In the genomic region with DNA sequence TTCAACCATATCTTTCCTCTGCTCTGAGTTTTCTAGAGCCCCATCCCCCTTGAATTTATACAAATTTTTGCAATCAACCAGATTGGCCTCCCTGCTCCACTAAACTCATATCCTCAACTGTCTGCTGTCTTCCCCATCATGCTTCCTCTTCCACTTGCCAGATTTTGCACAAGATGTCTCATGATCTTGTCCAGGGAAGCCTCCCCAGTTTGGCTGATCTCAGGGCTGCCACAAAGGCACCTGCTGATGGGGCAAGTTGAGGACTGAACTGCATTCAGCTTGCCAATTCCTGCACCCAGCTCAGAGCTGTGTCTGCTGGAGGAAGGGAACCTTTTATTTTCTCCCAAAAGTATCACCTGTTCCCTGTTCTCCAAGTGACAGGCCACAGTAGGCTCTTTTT, we compare ENCODE assay signal across 23 cellular contexts. TPM values are rescaled to one million over a fixed set of nuclear protein-coding genes. Genes with fewer than 3 reads are reported as not detected.
DNase-seq lines count a peak whose midpoint lies in the region; ATAC-seq, FAIRE-seq and TF ChIP-seq lines count a peak whose summit lies in the region.
"Had no signal": no experiment of that assay in that cellular context is flagged by ENCODE, and none has a peak within 500 bp of the region (broad histone marks: within the 10 kb centered on the region; RNA-seq: fewer than 3 reads in every experiment).

No MANE protein-coding gene starts in this region.

- peak overlapping the region; percentile 7 for H3K4me3 Mint-ChIP-seq in T-helper 17 cell

- TF ChIP-seq POLR2A in right lobe of liver (IDR thresholded peaks at IDR 0.05): no peak
- no peak for TF ChIP-seq POLR2A in HepG2 (IDR thresholded peaks at IDR 0.05; ENCODE audit: insufficient read depth in 1 of 2, low read depth in 2 of 2, low read length in 2 of 2)
- no peak for TF ChIP-seq POLR2A in GM12891 (IDR thresholded peaks at IDR 0.05; ENCODE audit: low read depth, low read length)

- H3K4me1 ChIP-seq in right lobe of liver (no peaks in the 10 kb centered on the region), HepG2 (ENCODE audit: insufficient read depth, low read length) (peaks cover 71% of the 10 kb centered on the region)

- no TSS peak for BruUV-seq in HepG2 (replicated peaks; lab: Mats Ljungman, UMichigan)

- intact Hi-C loops in right lobe of liver (cut with DNase I) (no loop called here), HepG2 (cut with micrococcal nuclease; ENCODE audit: unreplicated experiment) (loop anchor here (5.0 kb wide), 1 partner anchor 140 kb away; no protein-coding TSS in a partner anchor)

- DNase-seq in right lobe of liver (no peak), HepG2 (ENCODE audit: low spot score) (no peak), T-helper 17 cell (no peak), medulla oblongata (ENCODE audit: extremely low spot score) (peak; percentile 24), GM12891 (ENCODE audit: insufficient read length, low spot score) (no peak)
- DNase-seq in stimulated activated CD4-positive, alpha-beta T cell treated with anti-CD3 and anti-CD28 coated beads, Interleukin-1b, Interleukin-23, amount 100 ng/mL, for 48 hours: no peak
- DNase-seq: ACHN; C1 segment of cervical spinal cord; DMS79; H7; IMR-90; NCI-H1092 treated with DMSO at 0.1 percent for 48 hours; NCI-H146; NCI-H2081 treated with DMSO at 0.1 percent for 48 hours; NCI-H446 treated with DMSO at 0.1 percent for 48 hours; NCI-H748 treated with DMSO at 0.1 percent for 48 hours; NK-92 treated with Interleukin-12 subunit alpha and Interleukin-12 subunit beta, amount 100 ng/mL, for 24 hours; PC-3 had no signal

- TF ChIP-seq CTCF in right lobe of liver (IDR thresholded peaks at IDR 0.05): no peak
- TF ChIP-seq CTCF in HepG2 (CRISPR knock-in tag; IDR thresholded peaks at IDR 0.05): no peak

- no peak for TF ChIP-seq RAD21 in HepG2 (CRISPR knock-in tag; IDR thresholded peaks at IDR 0.05)

- H3K4me3 ChIP-seq in right lobe of liver (no peak overlapping the region), HepG2 (replicated peaks in 1 of 3; ENCODE audit: insufficient read depth in 1 of 3, low read depth in 2 of 3, low read length in 3 of 3) (no peak overlapping the region)

- H3K9me3 ChIP-seq in right lobe of liver (no peaks in the 10 kb centered on the region), HepG2 (ENCODE audit: low read length) (no peaks in the 10 kb centered on the region), T-helper 17 cell (ENCODE audit: control insufficient read depth, low read length, poor library complexity, severe bottlenecking) (no peaks in the 10 kb centered on the region)

- peaks cover 19% of the 10 kb centered on the region for H3K36me3 Mint-ChIP-seq in T-helper 17 cell (ENCODE audit: low read depth)

- no peak overlapping the region for H2AFZ ChIP-seq in HepG2 (ENCODE audit: low read length)

- no peaks in the 10 kb centered on the region for H3K36me3 ChIP-seq in right lobe of liver
- H3K36me3 ChIP-seq in HepG2 (replicated peaks in 1 of 2; ENCODE audit: control insufficient read depth in 1 of 2, insufficient read depth in 2 of 2, low read length in 2 of 2): no peaks in the 10 kb centered on the region

- POLR2A ChIA-PET in HepG2 (lab: Yijun Ruan, JAX): interaction anchor here (1.1 to 1.8 kb wide), 2 partner anchors 10 to 31 kb away, joined by 4 to 8 read pairs; no protein-coding TSS in a partner anchor

- peaks cover 4% of the 10 kb centered on the region for H3K4me1 Mint-ChIP-seq in T-helper 17 cell

- no peak for FAIRE-seq in HepG2 (lab: Jason Lieb, UNC)
- FAIRE-seq in GM12891 (lab: Jason Lieb, UNC): no peak

- H3K27me3 Mint-ChIP-seq in T-helper 17 cell: peaks cover 88% of the 10 kb centered on the region

- no peak overlapping the region for H3K27ac Mint-ChIP-seq in T-helper 17 cell

- H3K79me2 ChIP-seq in HepG2 (ENCODE audit: insufficient read depth, low read length): no peaks in the 10 kb centered on the region

- peak in 3 of 4 donors; percentile 25 to 42 (median 29) for ATAC-seq in right lobe of liver
- ATAC-seq in HepG2: no peak
- ATAC-seq in T-helper 17 cell: no peak
- ATAC-seq in GM19351 (IDR thresholded peaks at IDR 0.05; ENCODE audit: unreplicated experiment): no peak
- ATAC-seq: PC-3 had no signal

- H3K4me2 ChIP-seq in HepG2 (ENCODE audit: low read depth, low read length): no peak overlapping the region

- no peak overlapping the region for H3K9ac ChIP-seq in HepG2 (ENCODE audit: insufficient read depth, low read depth, low read length)

- H3K27me3 ChIP-seq in right lobe of liver (no peaks in the 10 kb centered on the region), HepG2 (ENCODE audit: control insufficient read depth in 1 of 2, insufficient read depth in 2 of 2, low read length in 2 of 2) (no peaks in the 10 kb centered on the region)

- CTCF ChIA-PET in HepG2 (lab: Yijun Ruan, JAX; ENCODE audit: low intra/inter-chr PET ratio, low total read pairs): interaction anchor here (1.6 to 3.3 kb wide), 3 partner anchors 30 to 141 kb away, joined by 6 to 29 read pairs (median 11); no protein-coding TSS in a partner anchor

- TF ChIP-seq EP300 in HepG2 (IDR thresholded peaks at IDR 0.05; ENCODE audit: low read depth in 2 of 2, low read length in 2 of 2): no peak
- no peak for TF ChIP-seq EP300 in HepG2 (CRISPR knock-in tag; IDR thresholded peaks at IDR 0.05; ENCODE audit: borderline replicate concordance)

- H3K27ac ChIP-seq in right lobe of liver (no peak overlapping the region), HepG2 (ENCODE audit: extremely low read length, insufficient read depth, low read length) (no peak overlapping the region)
- H3K27ac ChIP-seq: HL-60, RWPE1 had no signal

- in situ Hi-C loops in HepG2 (cut with HindIII; ENCODE audit: extremely low pct_ligation_motif_present, low pct_unique_long_range_greater_than_20kb): no loop called here

- no peaks in the 10 kb centered on the region for H4K20me1 ChIP-seq in HepG2 (ENCODE audit: insufficient read depth, low read length)

RNA-seq across cellular contexts. Expression of gene KCNJ9, which starts 3.8 kb away (rescaled TPM):
- total RNA-seq in right lobe of liver: not detected
- not detected in 2 replicates for total RNA-seq in HepG2 (2016; rRNA removed; fragmentation: Illumina TruSeq; extraction: Trizol)
- not detected in 2 replicates for total RNA-seq in HepG2 (2016; cell fraction: cytosol; rRNA removed; fragmentation: Illumina TruSeq; extraction: Trizol; ENCODE audit: low read depth)
- total RNA-seq in HepG2 (2016; cell fraction: insoluble cytoplasmic fraction; rRNA removed; fragmentation: Illumina TruSeq; extraction: Trizol): not detected in 2 replicates
- total RNA-seq in HepG2 (2016; cell fraction: membrane; rRNA removed; fragmentation: Illumina TruSeq; extraction: Trizol): not detected in 2 replicates
- not detected in 2 replicates for total RNA-seq in HepG2 (2016; cell fraction: nucleus; rRNA removed; fragmentation: Illumina TruSeq; extraction: Trizol)
- polyA plus RNA-seq in HepG2 (2011; rRNA removed): not detected in 2 replicates
- 0.01 TPM in 1 of 2 replicates, not detected in the other for polyA plus RNA-seq in HepG2 (2011; cell fraction: cytosol; rRNA removed)
- polyA plus RNA-seq in HepG2 (2011; cell fraction: nucleus; rRNA removed): 0.03 and 0.06 TPM in 2 replicates
- polyA plus RNA-seq in HepG2 (2012): not detected in 2 replicates
- polyA plus RNA-seq in HepG2 (2016; cell fraction: cytosol; fragmentation: Illumina TruSeq; extraction: Trizol; ENCODE audit: low read depth): not detected in 2 replicates
- not detected in 2 replicates for polyA plus RNA-seq in HepG2 (2016; cell fraction: insoluble cytoplasmic fraction; fragmentation: Illumina TruSeq; extraction: Trizol; ENCODE audit: low read depth)
- not detected in 2 replicates for polyA plus RNA-seq in HepG2 (2016; cell fraction: membrane; fragmentation: Illumina TruSeq; extraction: Trizol; ENCODE audit: low read depth)
- not detected in 2 replicates for polyA plus RNA-seq in HepG2 (2016; cell fraction: nucleus; fragmentation: Illumina TruSeq; extraction: Trizol; ENCODE audit: insufficient read depth, low read depth)
- not detected in 2 replicates for polyA minus RNA-seq in HepG2 (2011; rRNA and poly(A)+ RNA removed; ENCODE audit: low replicate concordance)
- not detected in 2 replicates for polyA minus RNA-seq in HepG2 (2011; cell fraction: cytosol; rRNA and poly(A)+ RNA removed)
- not detected in 2 replicates for polyA minus RNA-seq in HepG2 (2011; cell fraction: nucleus; rRNA and poly(A)+ RNA removed)
- total RNA-seq in T-helper 17 cell: not detected
- 0.04 TPM for polyA plus RNA-seq in GM12891 (2012; ENCODE audit: low read depth, missing spikeins)
- total RNA-seq: H7, HT1080, IMR-90, M059J, PC-3 had no signal
- polyA plus RNA-seq: IMR-90 had no signal

RNA-seq across cellular contexts. Expression of gene KCNJ10, which starts 7.5 kb away (rescaled TPM):
- 1 to 10 TPM in 2 of 6 experiments, under 1 TPM in 3, not detected in 1; 0.23 to 3.1 (median 0.31) TPM for total RNA-seq in right lobe of liver
- total RNA-seq in HepG2 (2016; rRNA removed; fragmentation: Illumina TruSeq; extraction: Trizol): 4.1 and 4.4 TPM in 2 replicates
- 1.3 and 1.6 TPM in 2 replicates for total RNA-seq in HepG2 (2016; cell fraction: cytosol; rRNA removed; fragmentation: Illumina TruSeq; extraction: Trizol; ENCODE audit: low read depth)
- 3.2 and 4.0 TPM in 2 replicates for total RNA-seq in HepG2 (2016; cell fraction: insoluble cytoplasmic fraction; rRNA removed; fragmentation: Illumina TruSeq; extraction: Trizol)
- total RNA-seq in HepG2 (2016; cell fraction: membrane; rRNA removed; fragmentation: Illumina TruSeq; extraction: Trizol): 3.8 and 4.4 TPM in 2 replicates
- 8.4 and 9.2 TPM in 2 replicates for total RNA-seq in HepG2 (2016; cell fraction: nucleus; rRNA removed; fragmentation: Illumina TruSeq; extraction: Trizol)
- polyA plus RNA-seq in HepG2 (2011; rRNA removed): 9.9 and 10.3 TPM in 2 replicates
- polyA plus RNA-seq in HepG2 (2011; cell fraction: cytosol; rRNA removed): 5.4 and 7.7 TPM in 2 replicates
- polyA plus RNA-seq in HepG2 (2011; cell fraction: nucleus; rRNA removed): 16.5 and 20.7 TPM in 2 replicates
- polyA plus RNA-seq in HepG2 (2012): 3.2 and 4.8 TPM in 2 replicates
- polyA plus RNA-seq in HepG2 (2016; cell fraction: cytosol; fragmentation: Illumina TruSeq; extraction: Trizol; ENCODE audit: low read depth): 1.4 and 1.8 TPM in 2 replicates
- 6.3 and 7.5 TPM in 2 replicates for polyA plus RNA-seq in HepG2 (2016; cell fraction: insoluble cytoplasmic fraction; fragmentation: Illumina TruSeq; extraction: Trizol; ENCODE audit: low read depth)
- 3.7 and 3.9 TPM in 2 replicates for polyA plus RNA-seq in HepG2 (2016; cell fraction: membrane; fragmentation: Illumina TruSeq; extraction: Trizol; ENCODE audit: low read depth)
- 20.4 and 22.0 TPM in 2 replicates for polyA plus RNA-seq in HepG2 (2016; cell fraction: nucleus; fragmentation: Illumina TruSeq; extraction: Trizol; ENCODE audit: insufficient read depth, low read depth)
- 34.8 TPM in 1 of 2 replicates, not detected in the other for polyA minus RNA-seq in HepG2 (2011; rRNA and poly(A)+ RNA removed; ENCODE audit: low replicate concordance)
- 4.8 and 5.5 TPM in 2 replicates for polyA minus RNA-seq in HepG2 (2011; cell fraction: cytosol; rRNA and poly(A)+ RNA removed)
- polyA minus RNA-seq in HepG2 (2011; cell fraction: nucleus; rRNA and poly(A)+ RNA removed): 6.7 and 8.1 TPM in 2 replicates
- total RNA-seq in T-helper 17 cell: not detected
- 0.05 TPM for polyA plus RNA-seq in GM12891 (2012; ENCODE audit: low read depth, missing spikeins)
- total RNA-seq: H7, HT1080, IMR-90, M059J had no signal
- polyA plus RNA-seq: IMR-90 had no signal

RNA-seq across cellular contexts. Expression of gene IGSF8, which starts 20.9 kb away (rescaled TPM):
- total RNA-seq in right lobe of liver (10 to 100 TPM; 27.5 to 45.7 (median 29.4) TPM), HepG2 (2016; rRNA removed; fragmentation: Illumina TruSeq; extraction: Trizol) (8.0 and 24.0 TPM in 2 replicates), T-helper 17 cell (10 to 100 TPM; 29.3 to 36.8 TPM)
- total RNA-seq in HepG2 (2016; cell fraction: cytosol; rRNA removed; fragmentation: Illumina TruSeq; extraction: Trizol; ENCODE audit: low read depth): 1.8 and 1.9 TPM in 2 replicates
- total RNA-seq in HepG2 (2016; cell fraction: insoluble cytoplasmic fraction; rRNA removed; fragmentation: Illumina TruSeq; extraction: Trizol): 7.7 and 25.9 TPM in 2 replicates
- 3.4 and 4.0 TPM in 2 replicates for total RNA-seq in HepG2 (2016; cell fraction: membrane; rRNA removed; fragmentation: Illumina TruSeq; extraction: Trizol)
- total RNA-seq in HepG2 (2016; cell fraction: nucleus; rRNA removed; fragmentation: Illumina TruSeq; extraction: Trizol): 24.1 and 29.5 TPM in 2 replicates
- polyA plus RNA-seq in HepG2 (2011; rRNA removed): 41.0 and 52.1 TPM in 2 replicates
- polyA plus RNA-seq in HepG2 (2011; cell fraction: cytosol; rRNA removed): 36.7 and 58.5 TPM in 2 replicates
- 81.8 and 93.4 TPM in 2 replicates for polyA plus RNA-seq in HepG2 (2011; cell fraction: nucleus; rRNA removed)
- polyA plus RNA-seq in HepG2 (2012): 24.4 and 32.1 TPM in 2 replicates
- polyA plus RNA-seq in HepG2 (2016; cell fraction: cytosol; fragmentation: Illumina TruSeq; extraction: Trizol; ENCODE audit: low read depth): 1.6 and 1.8 TPM in 2 replicates
- 7.6 and 8.9 TPM in 2 replicates for polyA plus RNA-seq in HepG2 (2016; cell fraction: insoluble cytoplasmic fraction; fragmentation: Illumina TruSeq; extraction: Trizol; ENCODE audit: low read depth)
- 2.6 and 3.2 TPM in 2 replicates for polyA plus RNA-seq in HepG2 (2016; cell fraction: membrane; fragmentation: Illumina TruSeq; extraction: Trizol; ENCODE audit: low read depth)
- 46.1 TPM in 2 replicates for polyA plus RNA-seq in HepG2 (2016; cell fraction: nucleus; fragmentation: Illumina TruSeq; extraction: Trizol; ENCODE audit: insufficient read depth, low read depth)
- polyA minus RNA-seq in HepG2 (2011; rRNA and poly(A)+ RNA removed; ENCODE audit: low replicate concordance): 27.5 and 60.2 TPM in 2 replicates
- 25.5 and 26.7 TPM in 2 replicates for polyA minus RNA-seq in HepG2 (2011; cell fraction: cytosol; rRNA and poly(A)+ RNA removed)
- 11.6 and 14.0 TPM in 2 replicates for polyA minus RNA-seq in HepG2 (2011; cell fraction: nucleus; rRNA and poly(A)+ RNA removed)
- polyA plus RNA-seq in GM12891 (2012; ENCODE audit: low read depth, missing spikeins): 5.2 TPM

RNA-seq across cellular contexts. Expression of gene ATP1A2, which starts 38.1 kb away (rescaled TPM):
- total RNA-seq in right lobe of liver (1 to 10 TPM in 1 of 6 experiments, under 1 TPM in 5; 0.22 to 1.7 (median 0.36) TPM), HepG2 (2016; rRNA removed; fragmentation: Illumina TruSeq; extraction: Trizol) (not detected in 2 replicates), T-helper 17 cell (not detected)
- not detected in 2 replicates for total RNA-seq in HepG2 (2016; cell fraction: cytosol; rRNA removed; fragmentation: Illumina TruSeq; extraction: Trizol; ENCODE audit: low read depth)
- total RNA-seq in HepG2 (2016; cell fraction: insoluble cytoplasmic fraction; rRNA removed; fragmentation: Illumina TruSeq; extraction: Trizol): 0.02 TPM in 1 of 2 replicates, not detected in the other
- 0.03 TPM in 1 of 2 replicates, not detected in the other for total RNA-seq in HepG2 (2016; cell fraction: membrane; rRNA removed; fragmentation: Illumina TruSeq; extraction: Trizol)
- total RNA-seq in HepG2 (2016; cell fraction: nucleus; rRNA removed; fragmentation: Illumina TruSeq; extraction: Trizol): not detected in 2 replicates
- 0.16 TPM in 2 replicates for polyA plus RNA-seq in HepG2 (2011; rRNA removed)
- polyA plus RNA-seq in HepG2 (2011; cell fraction: cytosol; rRNA removed): 0.04 and 0.16 TPM in 2 replicates
- 0.50 and 1.3 TPM in 2 replicates for polyA plus RNA-seq in HepG2 (2011; cell fraction: nucleus; rRNA removed)
- polyA plus RNA-seq in HepG2 (2012): 0.16 and 0.95 TPM in 2 replicates
- polyA plus RNA-seq in HepG2 (2016; cell fraction: cytosol; fragmentation: Illumina TruSeq; extraction: Trizol; ENCODE audit: low read depth): not detected in 2 replicates
- not detected in 2 replicates for polyA plus RNA-seq in HepG2 (2016; cell fraction: insoluble cytoplasmic fraction; fragmentation: Illumina TruSeq; extraction: Trizol; ENCODE audit: low read depth)
- polyA plus RNA-seq in HepG2 (2016; cell fraction: membrane; fragmentation: Illumina TruSeq; extraction: Trizol; ENCODE audit: low read depth): not detected in 2 replicates
- polyA plus RNA-seq in HepG2 (2016; cell fraction: nucleus; fragmentation: Illumina TruSeq; extraction: Trizol; ENCODE audit: insufficient read depth, low read depth): not detected in 2 replicates
- polyA minus RNA-seq in HepG2 (2011; rRNA and poly(A)+ RNA removed; ENCODE audit: low replicate concordance): 0.07 and 0.44 TPM in 2 replicates
- 0.18 and 0.79 TPM in 2 replicates for polyA minus RNA-seq in HepG2 (2011; cell fraction: cytosol; rRNA and poly(A)+ RNA removed)
- 0.26 and 0.37 TPM in 2 replicates for polyA minus RNA-seq in HepG2 (2011; cell fraction: nucleus; rRNA and poly(A)+ RNA removed)
- polyA plus RNA-seq in GM12891 (2012; ENCODE audit: low read depth, missing spikeins): not detected
- total RNA-seq: HT1080, M059J, PC-3 had no signal

RNA-seq across cellular contexts. Expression of gene PIGM, which starts 45.7 kb away (rescaled TPM):
- total RNA-seq in right lobe of liver (1 to 10 TPM; 3.3 to 4.7 (median 3.9) TPM), HepG2 (2016; rRNA removed; fragmentation: Illumina TruSeq; extraction: Trizol) (2.9 and 4.6 TPM in 2 replicates), T-helper 17 cell (1 to 10 TPM; 2.7 to 3.0 TPM)
- 0.53 and 0.61 TPM in 2 replicates for total RNA-seq in HepG2 (2016; cell fraction: cytosol; rRNA removed; fragmentation: Illumina TruSeq; extraction: Trizol; ENCODE audit: low read depth)
- total RNA-seq in HepG2 (2016; cell fraction: insoluble cytoplasmic fraction; rRNA removed; fragmentation: Illumina TruSeq; extraction: Trizol): 2.7 and 4.5 TPM in 2 replicates
- total RNA-seq in HepG2 (2016; cell fraction: membrane; rRNA removed; fragmentation: Illumina TruSeq; extraction: Trizol): 1.7 and 2.0 TPM in 2 replicates
- 4.9 and 5.7 TPM in 2 replicates for total RNA-seq in HepG2 (2016; cell fraction: nucleus; rRNA removed; fragmentation: Illumina TruSeq; extraction: Trizol)
- 3.4 TPM in 2 replicates for polyA plus RNA-seq in HepG2 (2011; rRNA removed)
- polyA plus RNA-seq in HepG2 (2011; cell fraction: cytosol; rRNA removed): 2.0 and 2.9 TPM in 2 replicates
- polyA plus RNA-seq in HepG2 (2011; cell fraction: nucleus; rRNA removed): 2.3 and 3.2 TPM in 2 replicates
- 3.1 and 4.0 TPM in 2 replicates for polyA plus RNA-seq in HepG2 (2012)
- 0.49 and 0.60 TPM in 2 replicates for polyA plus RNA-seq in HepG2 (2016; cell fraction: cytosol; fragmentation: Illumina TruSeq; extraction: Trizol; ENCODE audit: low read depth)
- polyA plus RNA-seq in HepG2 (2016; cell fraction: insoluble cytoplasmic fraction; fragmentation: Illumina TruSeq; extraction: Trizol; ENCODE audit: low read depth): 3.1 and 3.3 TPM in 2 replicates
- 1.3 and 1.6 TPM in 2 replicates for polyA plus RNA-seq in HepG2 (2016; cell fraction: membrane; fragmentation: Illumina TruSeq; extraction: Trizol; ENCODE audit: low read depth)
- 7.6 and 8.5 TPM in 2 replicates for polyA plus RNA-seq in HepG2 (2016; cell fraction: nucleus; fragmentation: Illumina TruSeq; extraction: Trizol; ENCODE audit: insufficient read depth, low read depth)
- 0.89 and 4.2 TPM in 2 replicates for polyA minus RNA-seq in HepG2 (2011; rRNA and poly(A)+ RNA removed; ENCODE audit: low replicate concordance)
- polyA minus RNA-seq in HepG2 (2011; cell fraction: cytosol; rRNA and poly(A)+ RNA removed): 2.1 and 2.4 TPM in 2 replicates
- 4.0 and 5.3 TPM in 2 replicates for polyA minus RNA-seq in HepG2 (2011; cell fraction: nucleus; rRNA and poly(A)+ RNA removed)
- 1.4 TPM for polyA plus RNA-seq in GM12891 (2012; ENCODE audit: low read depth, missing spikeins)

Comparison
In these comparisons a context has a peak if more than half of its experiments do, and no peak if none do; other contexts are left out.
1. ATAC-seq: peak in right lobe of liver (3 of 4); none in HepG2 (single experiment), T-helper 17 cell (single experiment) and GM19351 (single experiment).